Comparison of ENCODE assay signal across 1 cellular context in the genomic region with DNA sequence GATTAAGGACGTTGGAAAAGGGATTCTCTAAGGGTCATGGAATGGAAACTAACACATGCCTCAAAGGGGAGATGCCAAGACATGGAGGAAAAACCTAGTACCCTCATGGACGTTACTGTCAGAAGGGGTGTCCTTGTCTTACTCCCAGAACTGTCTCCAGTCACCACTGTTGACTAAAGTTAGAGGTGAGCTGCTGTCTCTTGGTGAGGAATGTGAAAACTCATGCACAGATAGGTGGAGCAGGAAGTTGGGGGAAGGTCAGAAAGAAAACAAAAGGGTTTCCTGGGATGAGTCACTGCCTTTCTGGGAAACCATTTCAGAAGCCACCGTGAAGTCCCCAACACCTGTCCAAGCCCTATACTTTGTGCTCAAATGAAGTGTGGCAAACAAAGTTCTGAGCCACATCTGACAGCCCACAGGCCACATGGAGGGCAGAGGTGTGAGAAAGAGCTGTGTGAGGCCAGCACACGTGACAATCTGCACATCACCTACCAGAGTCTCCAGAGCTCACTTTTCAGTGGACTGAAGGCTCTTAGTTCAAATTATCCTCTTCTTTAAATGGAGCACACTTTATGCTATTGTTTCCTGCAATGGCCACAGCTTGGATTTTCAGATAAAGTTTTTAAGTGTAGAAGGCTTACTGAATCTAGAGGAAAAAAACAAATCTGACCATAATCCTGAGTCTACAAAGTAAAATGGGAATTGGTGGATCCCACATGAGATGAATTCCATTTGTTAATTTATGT.
TF ChIP-seq lines count a peak whose summit lies in the region.

No MANE protein-coding gene starts in this region.

TF ChIP-seq in HepG2, 621 proteins besides CTCF, POLR2A, EP300 and RAD21 (continued from another document and continues in another):
- TF ChIP-seq BHLHE40 (IDR thresholded peaks at IDR 0.05; ENCODE audit: low read length) (peak; percentile 98), ZMYM4 (CRISPR knock-in tag; IDR thresholded peaks at IDR 0.05) (peak; percentile 71), ZNF709 (CRISPR knock-in tag; IDR thresholded peaks at IDR 0.05) (peak; percentile 98), SOX5 (CRISPR knock-in tag; IDR thresholded peaks at IDR 0.05; ENCODE audit: borderline replicate concordance) (peak; percentile 99), ZNF703 (CRISPR knock-in tag; IDR thresholded peaks at IDR 0.05; ENCODE audit: borderline replicate concordance) (no peak), PHF5A (CRISPR knock-in tag; IDR thresholded peaks at IDR 0.05; ENCODE audit: low read depth, unreplicated experiment) (peak; percentile 97), HDAC2 (CRISPR knock-in tag; IDR thresholded peaks at IDR 0.05) (peak; percentile 95), RXRA (CRISPR knock-in tag; IDR thresholded peaks at IDR 0.05) (peak; percentile 96), ZNF558 (CRISPR knock-in tag; IDR thresholded peaks at IDR 0.05; ENCODE audit: borderline replicate concordance) (no peak), PCBP1 (IDR thresholded peaks at IDR 0.05; ENCODE audit: borderline replicate concordance, low read depth, low read length) (no peak), FOXA3 (CRISPR knock-in tag; IDR thresholded peaks at IDR 0.05) (peak; percentile 95), TSC22D2 (CRISPR knock-in tag; IDR thresholded peaks at IDR 0.05; ENCODE audit: borderline replicate concordance) (peak; percentile 96), ZNF230 (CRISPR knock-in tag; IDR thresholded peaks at IDR 0.05) (peak; percentile 74; the same call in 1 of the 2 replicates), SRSF1 (optimal IDR thresholded peaks at IDR 0.05; ENCODE audit: low read depth, low read length) (no peak), JARID2 (CRISPR knock-in tag; IDR thresholded peaks at IDR 0.05; ENCODE audit: insufficient replicate concordance) (peak; percentile 99), ZNF441 (CRISPR knock-in tag; IDR thresholded peaks at IDR 0.05; ENCODE audit: borderline replicate concordance) (peak; percentile 98), ZNF644 (CRISPR knock-in tag; IDR thresholded peaks at IDR 0.05; ENCODE audit: low read depth) (peak; percentile 99), SP140L (CRISPR knock-in tag; IDR thresholded peaks at IDR 0.05; ENCODE audit: borderline replicate concordance) (0 out of 2 replicates have a peak, but pooled peaks have one; percentile 48), ZNF75D (CRISPR knock-in tag; IDR thresholded peaks at IDR 0.05; ENCODE audit: borderline replicate concordance) (peak; percentile 77; the same call in 1 of the 2 replicates), ZC3H4 (CRISPR knock-in tag; IDR thresholded peaks at IDR 0.05; ENCODE audit: borderline replicate concordance) (0 out of 2 replicates have a peak, but pooled peaks have one; percentile 32), NR2F6 (IDR thresholded peaks at IDR 0.05) (peak; percentile 88), NR2F6 (CRISPR knock-in tag; IDR thresholded peaks at IDR 0.05) (peak; percentile 96), SKI (IDR thresholded peaks at IDR 0.05; ENCODE audit: partially characterized antibody) (peak; percentile 56), FOXO1 (CRISPR knock-in tag; IDR thresholded peaks at IDR 0.05) (peak; percentile 99), ZNF598 (CRISPR knock-in tag; IDR thresholded peaks at IDR 0.05; ENCODE audit: borderline replicate concordance) (peak; percentile 90), SMAD9 (CRISPR knock-in tag; IDR thresholded peaks at IDR 0.05) (peak; percentile 99; the same call in 1 of the 2 replicates), ZNF652 (CRISPR knock-in tag; IDR thresholded peaks at IDR 0.05; ENCODE audit: borderline replicate concordance, low read depth) (peak; percentile 84), REXO4 (CRISPR knock-in tag; IDR thresholded peaks at IDR 0.05; ENCODE audit: borderline replicate concordance) (peak; percentile 93; the same call in 1 of the 2 replicates), ZNF101 (CRISPR knock-in tag; IDR thresholded peaks at IDR 0.05; ENCODE audit: borderline replicate concordance, low read depth) (0 out of 2 replicates have a peak, but pooled peaks have one; percentile 72), FOXC1 (CRISPR knock-in tag; IDR thresholded peaks at IDR 0.05; ENCODE audit: borderline replicate concordance) (peak; percentile 92; the same call in 1 of the 2 replicates), YEATS4 (CRISPR knock-in tag; IDR thresholded peaks at IDR 0.05; ENCODE audit: borderline replicate concordance) (no peak; the same call in 1 of the 2 replicates)
- TF ChIP-seq, protein P1, sequence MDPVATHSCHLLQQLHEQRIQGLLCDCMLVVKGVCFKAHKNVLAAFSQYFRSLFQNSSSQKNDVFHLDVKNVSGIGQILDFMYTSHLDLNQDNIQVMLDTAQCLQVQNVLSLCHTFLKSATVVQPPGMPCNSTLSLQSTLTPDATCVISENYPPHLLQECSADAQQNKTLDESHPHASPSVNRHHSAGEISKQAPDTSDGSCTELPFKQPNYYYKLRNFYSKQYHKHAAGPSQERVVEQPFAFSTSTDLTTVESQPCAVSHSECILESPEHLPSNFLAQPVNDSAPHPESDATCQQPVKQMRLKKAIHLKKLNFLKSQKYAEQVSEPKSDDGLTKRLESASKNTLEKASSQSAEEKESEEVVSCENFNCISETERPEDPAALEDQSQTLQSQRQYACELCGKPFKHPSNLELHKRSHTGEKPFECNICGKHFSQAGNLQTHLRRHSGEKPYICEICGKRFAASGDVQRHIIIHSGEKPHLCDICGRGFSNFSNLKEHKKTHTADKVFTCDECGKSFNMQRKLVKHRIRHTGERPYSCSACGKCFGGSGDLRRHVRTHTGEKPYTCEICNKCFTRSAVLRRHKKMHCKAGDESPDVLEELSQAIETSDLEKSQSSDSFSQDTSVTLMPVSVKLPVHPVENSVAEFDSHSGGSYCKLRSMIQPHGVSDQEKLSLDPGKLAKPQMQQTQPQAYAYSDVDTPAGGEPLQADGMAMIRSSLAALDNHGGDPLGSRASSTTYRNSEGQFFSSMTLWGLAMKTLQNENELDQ (CRISPR knock-in tag; IDR thresholded peaks at IDR 0.05; ENCODE audit: borderline replicate concordance), result peak; percentile 85
- TF ChIP-seq, protein P2, sequence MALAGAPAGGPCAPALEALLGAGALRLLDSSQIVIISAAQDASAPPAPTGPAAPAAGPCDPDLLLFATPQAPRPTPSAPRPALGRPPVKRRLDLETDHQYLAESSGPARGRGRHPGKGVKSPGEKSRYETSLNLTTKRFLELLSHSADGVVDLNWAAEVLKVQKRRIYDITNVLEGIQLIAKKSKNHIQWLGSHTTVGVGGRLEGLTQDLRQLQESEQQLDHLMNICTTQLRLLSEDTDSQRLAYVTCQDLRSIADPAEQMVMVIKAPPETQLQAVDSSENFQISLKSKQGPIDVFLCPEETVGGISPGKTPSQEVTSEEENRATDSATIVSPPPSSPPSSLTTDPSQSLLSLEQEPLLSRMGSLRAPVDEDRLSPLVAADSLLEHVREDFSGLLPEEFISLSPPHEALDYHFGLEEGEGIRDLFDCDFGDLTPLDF (CRISPR knock-in tag; IDR thresholded peaks at IDR 0.05), result no peak
- TF ChIP-seq, protein P3, sequence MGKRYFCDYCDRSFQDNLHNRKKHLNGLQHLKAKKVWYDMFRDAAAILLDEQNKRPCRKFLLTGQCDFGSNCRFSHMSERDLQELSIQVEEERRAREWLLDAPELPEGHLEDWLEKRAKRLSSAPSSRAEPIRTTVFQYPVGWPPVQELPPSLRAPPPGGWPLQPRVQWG (CRISPR knock-in tag; IDR thresholded peaks at IDR 0.05; ENCODE audit: borderline replicate concordance, low read depth), result no peak
- TF ChIP-seq, protein P4, sequence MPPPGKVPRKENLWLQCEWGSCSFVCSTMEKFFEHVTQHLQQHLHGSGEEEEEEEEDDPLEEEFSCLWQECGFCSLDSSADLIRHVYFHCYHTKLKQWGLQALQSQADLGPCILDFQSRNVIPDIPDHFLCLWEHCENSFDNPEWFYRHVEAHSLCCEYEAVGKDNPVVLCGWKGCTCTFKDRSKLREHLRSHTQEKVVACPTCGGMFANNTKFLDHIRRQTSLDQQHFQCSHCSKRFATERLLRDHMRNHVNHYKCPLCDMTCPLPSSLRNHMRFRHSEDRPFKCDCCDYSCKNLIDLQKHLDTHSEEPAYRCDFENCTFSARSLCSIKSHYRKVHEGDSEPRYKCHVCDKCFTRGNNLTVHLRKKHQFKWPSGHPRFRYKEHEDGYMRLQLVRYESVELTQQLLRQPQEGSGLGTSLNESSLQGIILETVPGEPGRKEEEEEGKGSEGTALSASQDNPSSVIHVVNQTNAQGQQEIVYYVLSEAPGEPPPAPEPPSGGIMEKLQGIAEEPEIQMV (CRISPR knock-in tag; IDR thresholded peaks at IDR 0.05; ENCODE audit: low read depth), result peak; percentile 92
- TF ChIP-seq, protein P5, sequence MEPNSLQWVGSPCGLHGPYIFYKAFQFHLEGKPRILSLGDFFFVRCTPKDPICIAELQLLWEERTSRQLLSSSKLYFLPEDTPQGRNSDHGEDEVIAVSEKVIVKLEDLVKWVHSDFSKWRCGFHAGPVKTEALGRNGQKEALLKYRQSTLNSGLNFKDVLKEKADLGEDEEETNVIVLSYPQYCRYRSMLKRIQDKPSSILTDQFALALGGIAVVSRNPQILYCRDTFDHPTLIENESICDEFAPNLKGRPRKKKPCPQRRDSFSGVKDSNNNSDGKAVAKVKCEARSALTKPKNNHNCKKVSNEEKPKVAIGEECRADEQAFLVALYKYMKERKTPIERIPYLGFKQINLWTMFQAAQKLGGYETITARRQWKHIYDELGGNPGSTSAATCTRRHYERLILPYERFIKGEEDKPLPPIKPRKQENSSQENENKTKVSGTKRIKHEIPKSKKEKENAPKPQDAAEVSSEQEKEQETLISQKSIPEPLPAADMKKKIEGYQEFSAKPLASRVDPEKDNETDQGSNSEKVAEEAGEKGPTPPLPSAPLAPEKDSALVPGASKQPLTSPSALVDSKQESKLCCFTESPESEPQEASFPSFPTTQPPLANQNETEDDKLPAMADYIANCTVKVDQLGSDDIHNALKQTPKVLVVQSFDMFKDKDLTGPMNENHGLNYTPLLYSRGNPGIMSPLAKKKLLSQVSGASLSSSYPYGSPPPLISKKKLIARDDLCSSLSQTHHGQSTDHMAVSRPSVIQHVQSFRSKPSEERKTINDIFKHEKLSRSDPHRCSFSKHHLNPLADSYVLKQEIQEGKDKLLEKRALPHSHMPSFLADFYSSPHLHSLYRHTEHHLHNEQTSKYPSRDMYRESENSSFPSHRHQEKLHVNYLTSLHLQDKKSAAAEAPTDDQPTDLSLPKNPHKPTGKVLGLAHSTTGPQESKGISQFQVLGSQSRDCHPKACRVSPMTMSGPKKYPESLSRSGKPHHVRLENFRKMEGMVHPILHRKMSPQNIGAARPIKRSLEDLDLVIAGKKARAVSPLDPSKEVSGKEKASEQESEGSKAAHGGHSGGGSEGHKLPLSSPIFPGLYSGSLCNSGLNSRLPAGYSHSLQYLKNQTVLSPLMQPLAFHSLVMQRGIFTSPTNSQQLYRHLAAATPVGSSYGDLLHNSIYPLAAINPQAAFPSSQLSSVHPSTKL (CRISPR knock-in tag; IDR thresholded peaks at IDR 0.05), result peak; percentile 100
- TF ChIP-seq, protein P6, sequence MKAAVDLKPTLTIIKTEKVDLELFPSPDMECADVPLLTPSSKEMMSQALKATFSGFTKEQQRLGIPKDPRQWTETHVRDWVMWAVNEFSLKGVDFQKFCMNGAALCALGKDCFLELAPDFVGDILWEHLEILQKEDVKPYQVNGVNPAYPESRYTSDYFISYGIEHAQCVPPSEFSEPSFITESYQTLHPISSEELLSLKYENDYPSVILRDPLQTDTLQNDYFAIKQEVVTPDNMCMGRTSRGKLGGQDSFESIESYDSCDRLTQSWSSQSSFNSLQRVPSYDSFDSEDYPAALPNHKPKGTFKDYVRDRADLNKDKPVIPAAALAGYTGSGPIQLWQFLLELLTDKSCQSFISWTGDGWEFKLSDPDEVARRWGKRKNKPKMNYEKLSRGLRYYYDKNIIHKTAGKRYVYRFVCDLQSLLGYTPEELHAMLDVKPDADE (CRISPR knock-in tag; IDR thresholded peaks at IDR 0.05), result peak; percentile 99
- TF ChIP-seq, protein P7, sequence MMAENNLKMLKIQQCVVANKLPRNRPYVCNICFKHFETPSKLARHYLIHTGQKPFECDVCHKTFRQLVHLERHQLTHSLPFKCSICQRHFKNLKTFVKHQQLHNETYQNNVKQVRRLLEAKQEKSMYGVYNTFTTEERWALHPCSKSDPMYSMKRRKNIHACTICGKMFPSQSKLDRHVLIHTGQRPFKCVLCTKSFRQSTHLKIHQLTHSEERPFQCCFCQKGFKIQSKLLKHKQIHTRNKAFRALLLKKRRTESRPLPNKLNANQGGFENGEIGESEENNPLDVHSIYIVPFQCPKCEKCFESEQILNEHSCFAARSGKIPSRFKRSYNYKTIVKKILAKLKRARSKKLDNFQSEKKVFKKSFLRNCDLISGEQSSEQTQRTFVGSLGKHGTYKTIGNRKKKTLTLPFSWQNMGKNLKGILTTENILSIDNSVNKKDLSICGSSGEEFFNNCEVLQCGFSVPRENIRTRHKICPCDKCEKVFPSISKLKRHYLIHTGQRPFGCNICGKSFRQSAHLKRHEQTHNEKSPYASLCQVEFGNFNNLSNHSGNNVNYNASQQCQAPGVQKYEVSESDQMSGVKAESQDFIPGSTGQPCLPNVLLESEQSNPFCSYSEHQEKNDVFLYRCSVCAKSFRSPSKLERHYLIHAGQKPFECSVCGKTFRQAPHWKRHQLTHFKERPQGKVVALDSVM (CRISPR knock-in tag; IDR thresholded peaks at IDR 0.05), result no peak; the same call in 1 of the 2 replicates
- TF ChIP-seq, protein P8, sequence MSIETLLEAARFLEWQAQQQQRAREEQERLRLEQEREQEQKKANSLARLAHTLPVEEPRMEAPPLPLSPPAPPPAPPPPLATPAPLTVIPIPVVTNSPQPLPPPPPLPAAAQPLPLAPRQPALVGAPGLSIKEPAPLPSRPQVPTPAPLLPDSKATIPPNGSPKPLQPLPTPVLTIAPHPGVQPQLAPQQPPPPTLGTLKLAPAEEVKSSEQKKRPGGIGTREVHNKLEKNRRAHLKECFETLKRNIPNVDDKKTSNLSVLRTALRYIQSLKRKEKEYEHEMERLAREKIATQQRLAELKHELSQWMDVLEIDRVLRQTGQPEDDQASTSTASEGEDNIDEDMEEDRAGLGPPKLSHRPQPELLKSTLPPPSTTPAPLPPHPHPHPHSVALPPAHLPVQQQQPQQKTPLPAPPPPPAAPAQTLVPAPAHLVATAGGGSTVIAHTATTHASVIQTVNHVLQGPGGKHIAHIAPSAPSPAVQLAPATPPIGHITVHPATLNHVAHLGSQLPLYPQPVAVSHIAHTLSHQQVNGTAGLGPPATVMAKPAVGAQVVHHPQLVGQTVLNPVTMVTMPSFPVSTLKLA (IDR thresholded peaks at IDR 0.05), result peak; percentile 79
- TF ChIP-seq, protein P9, sequence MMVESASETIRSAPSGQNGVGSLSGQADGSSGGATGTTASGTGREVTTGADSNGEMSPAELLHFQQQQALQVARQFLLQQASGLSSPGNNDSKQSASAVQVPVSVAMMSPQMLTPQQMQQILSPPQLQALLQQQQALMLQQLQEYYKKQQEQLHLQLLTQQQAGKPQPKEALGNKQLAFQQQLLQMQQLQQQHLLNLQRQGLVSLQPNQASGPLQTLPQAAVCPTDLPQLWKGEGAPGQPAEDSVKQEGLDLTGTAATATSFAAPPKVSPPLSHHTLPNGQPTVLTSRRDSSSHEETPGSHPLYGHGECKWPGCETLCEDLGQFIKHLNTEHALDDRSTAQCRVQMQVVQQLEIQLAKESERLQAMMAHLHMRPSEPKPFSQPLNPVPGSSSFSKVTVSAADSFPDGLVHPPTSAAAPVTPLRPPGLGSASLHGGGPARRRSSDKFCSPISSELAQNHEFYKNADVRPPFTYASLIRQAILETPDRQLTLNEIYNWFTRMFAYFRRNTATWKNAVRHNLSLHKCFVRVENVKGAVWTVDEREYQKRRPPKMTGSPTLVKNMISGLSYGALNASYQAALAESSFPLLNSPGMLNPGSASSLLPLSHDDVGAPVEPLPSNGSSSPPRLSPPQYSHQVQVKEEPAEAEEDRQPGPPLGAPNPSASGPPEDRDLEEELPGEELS (CRISPR knock-in tag; IDR thresholded peaks at IDR 0.05), result peak; percentile 97
